ENCODE assay signal across 1 cellular context in the genomic region with DNA sequence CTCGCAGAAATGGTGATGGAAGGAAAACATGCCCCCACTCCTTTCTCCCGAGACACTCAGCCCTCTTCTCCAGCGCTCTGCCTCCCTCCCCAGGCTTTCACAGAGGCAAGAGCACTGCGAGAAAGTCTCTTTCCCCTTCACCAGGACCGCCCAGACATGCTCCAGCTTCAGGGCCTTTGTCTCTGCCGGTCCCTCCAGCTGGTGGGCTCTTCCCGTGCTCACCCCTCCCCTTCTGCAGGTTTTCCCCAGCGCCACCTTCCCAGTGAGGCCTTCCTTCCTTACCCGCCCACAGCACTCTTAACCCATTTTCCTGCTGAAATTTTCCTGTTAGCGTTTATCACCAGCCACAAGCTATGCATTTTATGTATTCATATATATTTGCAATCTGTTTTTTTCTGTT.
TF ChIP-seq lines count a peak whose summit lies in the region.

No MANE protein-coding gene starts in this region.

TF ChIP-seq in IMR-90, 13 proteins besides CTCF, POLR2A, EP300 and RAD21:
- TF ChIP-seq USF2 (IDR thresholded peaks at IDR 0.05; ENCODE audit: low read depth, low read length) (no peak), CEBPB (IDR thresholded peaks at IDR 0.05; ENCODE audit: low read depth, low read length) (no peak), RCOR1 (IDR thresholded peaks at IDR 0.05; ENCODE audit: insufficient replicate concordance, low read length) (no peak), FOS (IDR thresholded peaks at IDR 0.05; ENCODE audit: low read depth, low read length) (no peak), RFX5 (IDR thresholded peaks at IDR 0.05; ENCODE audit: low read depth, low read length) (no peak), CHD1 (IDR thresholded peaks at IDR 0.05; ENCODE audit: low read depth, low read length) (no peak), MAZ (IDR thresholded peaks at IDR 0.05; ENCODE audit: borderline replicate concordance, low read depth, low read length) (no peak), NFE2L2 (IDR thresholded peaks at IDR 0.05; ENCODE audit: low read depth, low read length) (no peak), MXI1 (IDR thresholded peaks at IDR 0.05; ENCODE audit: borderline replicate concordance, low read depth, low read length) (no peak), SMC3 (IDR thresholded peaks at IDR 0.05; ENCODE audit: low read depth, low read length) (no peak), MAFK (IDR thresholded peaks at IDR 0.05; ENCODE audit: low read depth, low read length) (no peak), BHLHE40 (IDR thresholded peaks at IDR 0.05; ENCODE audit: low read depth, low read length) (no peak)
- TF ChIP-seq, protein P1, sequence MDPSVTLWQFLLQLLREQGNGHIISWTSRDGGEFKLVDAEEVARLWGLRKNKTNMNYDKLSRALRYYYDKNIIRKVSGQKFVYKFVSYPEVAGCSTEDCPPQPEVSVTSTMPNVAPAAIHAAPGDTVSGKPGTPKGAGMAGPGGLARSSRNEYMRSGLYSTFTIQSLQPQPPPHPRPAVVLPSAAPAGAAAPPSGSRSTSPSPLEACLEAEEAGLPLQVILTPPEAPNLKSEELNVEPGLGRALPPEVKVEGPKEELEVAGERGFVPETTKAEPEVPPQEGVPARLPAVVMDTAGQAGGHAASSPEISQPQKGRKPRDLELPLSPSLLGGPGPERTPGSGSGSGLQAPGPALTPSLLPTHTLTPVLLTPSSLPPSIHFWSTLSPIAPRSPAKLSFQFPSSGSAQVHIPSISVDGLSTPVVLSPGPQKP (IDR thresholded peaks at IDR 0.05; ENCODE audit: borderline replicate concordance, low read depth, low read length) = no peak
